ENCODE assay signal across 1 cellular context in the genomic region with DNA sequence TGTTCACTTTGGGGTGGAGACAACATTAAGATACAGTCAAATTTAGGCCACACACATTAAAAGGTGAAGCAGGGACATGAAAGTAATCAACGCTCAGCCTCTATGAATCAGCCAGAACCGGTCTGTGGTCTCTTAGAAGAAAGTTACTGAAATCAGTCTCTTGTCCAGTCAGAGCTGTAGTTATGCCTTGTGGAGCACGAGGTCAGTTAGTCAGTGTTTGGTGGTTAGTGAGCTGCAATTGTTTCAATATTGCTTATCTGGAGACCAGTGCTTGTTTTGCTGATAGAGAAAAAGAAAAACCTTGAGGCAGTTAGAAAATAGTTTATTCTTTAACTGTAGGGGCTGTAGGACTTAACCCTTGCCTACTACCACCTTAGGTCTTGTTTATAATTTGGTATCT.
TF ChIP-seq lines count a peak whose summit lies in the region.

No MANE protein-coding gene starts in this region.

TF ChIP-seq in WTC11, 78 proteins besides CTCF, POLR2A, EP300 and RAD21 (continued from another document):
- TF ChIP-seq, protein P1, sequence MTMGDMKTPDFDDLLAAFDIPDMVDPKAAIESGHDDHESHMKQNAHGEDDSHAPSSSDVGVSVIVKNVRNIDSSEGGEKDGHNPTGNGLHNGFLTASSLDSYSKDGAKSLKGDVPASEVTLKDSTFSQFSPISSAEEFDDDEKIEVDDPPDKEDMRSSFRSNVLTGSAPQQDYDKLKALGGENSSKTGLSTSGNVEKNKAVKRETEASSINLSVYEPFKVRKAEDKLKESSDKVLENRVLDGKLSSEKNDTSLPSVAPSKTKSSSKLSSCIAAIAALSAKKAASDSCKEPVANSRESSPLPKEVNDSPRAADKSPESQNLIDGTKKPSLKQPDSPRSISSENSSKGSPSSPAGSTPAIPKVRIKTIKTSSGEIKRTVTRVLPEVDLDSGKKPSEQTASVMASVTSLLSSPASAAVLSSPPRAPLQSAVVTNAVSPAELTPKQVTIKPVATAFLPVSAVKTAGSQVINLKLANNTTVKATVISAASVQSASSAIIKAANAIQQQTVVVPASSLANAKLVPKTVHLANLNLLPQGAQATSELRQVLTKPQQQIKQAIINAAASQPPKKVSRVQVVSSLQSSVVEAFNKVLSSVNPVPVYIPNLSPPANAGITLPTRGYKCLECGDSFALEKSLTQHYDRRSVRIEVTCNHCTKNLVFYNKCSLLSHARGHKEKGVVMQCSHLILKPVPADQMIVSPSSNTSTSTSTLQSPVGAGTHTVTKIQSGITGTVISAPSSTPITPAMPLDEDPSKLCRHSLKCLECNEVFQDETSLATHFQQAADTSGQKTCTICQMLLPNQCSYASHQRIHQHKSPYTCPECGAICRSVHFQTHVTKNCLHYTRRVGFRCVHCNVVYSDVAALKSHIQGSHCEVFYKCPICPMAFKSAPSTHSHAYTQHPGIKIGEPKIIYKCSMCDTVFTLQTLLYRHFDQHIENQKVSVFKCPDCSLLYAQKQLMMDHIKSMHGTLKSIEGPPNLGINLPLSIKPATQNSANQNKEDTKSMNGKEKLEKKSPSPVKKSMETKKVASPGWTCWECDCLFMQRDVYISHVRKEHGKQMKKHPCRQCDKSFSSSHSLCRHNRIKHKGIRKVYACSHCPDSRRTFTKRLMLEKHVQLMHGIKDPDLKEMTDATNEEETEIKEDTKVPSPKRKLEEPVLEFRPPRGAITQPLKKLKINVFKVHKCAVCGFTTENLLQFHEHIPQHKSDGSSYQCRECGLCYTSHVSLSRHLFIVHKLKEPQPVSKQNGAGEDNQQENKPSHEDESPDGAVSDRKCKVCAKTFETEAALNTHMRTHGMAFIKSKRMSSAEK (CRISPR knock-in tag; IDR thresholded peaks at IDR 0.05; ENCODE audit: borderline replicate concordance) = no peak
- TF ChIP-seq SMAD4 (CRISPR knock-in tag; IDR thresholded peaks at IDR 0.05) = no peak
- TF ChIP-seq MYBL2 (CRISPR knock-in tag; IDR thresholded peaks at IDR 0.05) = no peak
- no peak for TF ChIP-seq ZNF317 (CRISPR knock-in tag; IDR thresholded peaks at IDR 0.05; ENCODE audit: borderline replicate concordance, low read depth)
- no peak for TF ChIP-seq ELF4 (CRISPR knock-in tag; IDR thresholded peaks at IDR 0.05; ENCODE audit: low read depth)
